Comparison of ENCODE assay signal across 14 cellular contexts in genomic region chrX:103467156-103467555, GRCh38. TPM values are rescaled to one million over a fixed set of nuclear protein-coding genes. Genes with fewer than 3 reads are reported as not detected.
DNase-seq lines count a peak whose midpoint lies in the region; ATAC-seq, FAIRE-seq and TF ChIP-seq lines count a peak whose summit lies in the region.
"Had no signal": no experiment of that assay in that cellular context is flagged by ENCODE, and none has a peak within 500 bp of the region (broad histone marks: within the 10 kb centered on the region; RNA-seq: fewer than 3 reads in every experiment).

No MANE protein-coding gene starts in this region.

- H3K36me3 ChIP-seq in GM12878 (ENCODE audit: control insufficient read depth in 2 of 2, insufficient read depth in 2 of 2, low read length in 1 of 2) (no peaks in the 10 kb centered on the region), hepatocyte (replicated peaks; ENCODE audit: insufficient read depth, low read depth) (no peaks in the 10 kb centered on the region), upper lobe of left lung (no peaks in the 10 kb centered on the region)

- TF ChIP-seq POLR2A in GM12878 (IDR thresholded peaks at IDR 0.05; ENCODE audit: low read depth, low read length) = no peak
- no peak for TF ChIP-seq POLR2A in upper lobe of left lung (IDR thresholded peaks at IDR 0.05)

- H3K4me3 ChIP-seq in GM12878 = no peak overlapping the region
- H3K4me3 ChIP-seq in hepatocyte = no peak overlapping the region
- no peak overlapping the region for H3K4me3 ChIP-seq in upper lobe of left lung

- peaks cover 19 to 26% of the 10 kb centered on the region in 2 donors for H3K27me3 Mint-ChIP-seq in natural killer cell treated with Interleukin-12 subunit alpha and Interleukin-12 subunit beta and Interleukin-15 and Interleukin-18, amount 100 ng/mL, for 72 hours

- H3K79me2 ChIP-seq in GM12878 (ENCODE audit: control insufficient read depth, insufficient read depth, low read length) = no peaks in the 10 kb centered on the region
- H3K79me2 ChIP-seq in hepatocyte = no peaks in the 10 kb centered on the region

- SMC1A ChIA-PET in GM12878 (lab: Charles Lee; ENCODE audit: uncharacterized antibody, unreplicated experiment) = interaction anchor here (1.0 kb wide), 1 partner anchor 133 kb away, joined by 3 read pairs; no protein-coding TSS in a partner anchor

- H3K27ac Mint-ChIP-seq in natural killer cell treated with Interleukin-12 subunit alpha and Interleukin-12 subunit beta and Interleukin-15 and Interleukin-18, amount 100 ng/mL, for 72 hours = no peak overlapping the region
- H3K27ac Mint-ChIP-seq: CD14-positive monocyte; CD8-positive, alpha-beta T cell had no signal

- no peak for TF ChIP-seq CTCF in GM12878 (IDR thresholded peaks at IDR 0.05 in 2 of 3, conservative IDR thresholded peaks at IDR 0.05 in 1 of 3; ENCODE audit: control insufficient read depth in 2 of 3, extremely low read depth in 1 of 3, insufficient read depth in 1 of 3, low read depth in 3 of 3, low read length in 3 of 3)
- no peak for TF ChIP-seq CTCF in hepatocyte (IDR thresholded peaks at IDR 0.05; ENCODE audit: poor library complexity)
- no peak for TF ChIP-seq CTCF in upper lobe of left lung (IDR thresholded peaks at IDR 0.05)

- H3K4me1 ChIP-seq in GM12878 (ENCODE audit: control insufficient read depth, insufficient read depth, low read length) (no peaks in the 10 kb centered on the region), hepatocyte (ENCODE audit: insufficient read depth) (peaks cover 4% of the 10 kb centered on the region), upper lobe of left lung (no peaks in the 10 kb centered on the region)

- no peak overlapping the region for H2AFZ ChIP-seq in GM12878 (ENCODE audit: control insufficient read depth, low read depth, low read length)
- no peak overlapping the region for H2AFZ ChIP-seq in hepatocyte

- ATAC-seq in GM12878 (no peak), upper lobe of left lung (ENCODE audit: low FRiP score in 2 of 2) (no peak), HG03565 (IDR thresholded peaks at IDR 0.05; ENCODE audit: unreplicated experiment) (no peak)
- no peak for ATAC-seq in natural killer cell treated with Interleukin-12 subunit alpha and Interleukin-12 subunit beta and Interleukin-15 and Interleukin-18, amount 100 ng/mL, for 72 hours
- ATAC-seq: CD8-positive, alpha-beta T cell; HepG2 had no signal

- no peak for TF ChIP-seq EP300 in GM12878 (IDR thresholded peaks at IDR 0.05; ENCODE audit: borderline replicate concordance in 1 of 2, control insufficient read depth in 1 of 2, low read depth in 2 of 2, low read length in 2 of 2)
- no peak for TF ChIP-seq EP300 in upper lobe of left lung (IDR thresholded peaks at IDR 0.05)

- CTCF ChIA-PET in GM12878 (lab: Yijun Ruan, JAX) = no interaction called here

- H3K27ac ChIP-seq in GM12878 (ENCODE audit: control insufficient read depth, insufficient read depth) (no peak overlapping the region), hepatocyte (peak overlapping the region; percentile 4), upper lobe of left lung (no peak overlapping the region)

- peaks cover 4 to 5% of the 10 kb centered on the region in 2 donors for H3K4me1 Mint-ChIP-seq in natural killer cell treated with Interleukin-12 subunit alpha and Interleukin-12 subunit beta and Interleukin-15 and Interleukin-18, amount 100 ng/mL, for 72 hours (ENCODE audit: low read depth in 2 of 2)

- RAD21 ChIA-PET in GM12878 (lab: Charles Lee; ENCODE audit: unreplicated experiment) = interaction anchor here (0.6 kb wide), 1 partner anchor 141 kb away, joined by 3 read pairs; no protein-coding TSS in a partner anchor

- TF ChIP-seq RAD21 in GM12878 (IDR thresholded peaks at IDR 0.05; ENCODE audit: insufficient read depth, low read depth, low read length) = no peak

- intact Hi-C loops in GM12878 (cut with micrococcal nuclease; ENCODE audit: unreplicated experiment) = no loop called here

- DNase-seq in HCEC 1CT (peak; percentile 40), GM12878 (ENCODE audit: low read depth, low spot score) (no peak), hepatocyte (ENCODE audit: low spot score) (no peak), upper lobe of left lung (no peak)
- no peak for DNase-seq in natural killer cell treated with Interleukin-12 subunit alpha and Interleukin-12 subunit beta and Interleukin-15 and Interleukin-18, amount 100 ng/mL, for 72 hours (ENCODE audit: low spot score)
- DNase-seq: CD8-positive, alpha-beta T cell; COR-L47; DND-41 had no signal

- H3K9me3 Mint-ChIP-seq in natural killer cell treated with Interleukin-12 subunit alpha and Interleukin-12 subunit beta and Interleukin-15 and Interleukin-18, amount 100 ng/mL, for 72 hours = no peaks in the 10 kb centered on the region
- H3K9me3 Mint-ChIP-seq: CD14-positive monocyte; CD8-positive, alpha-beta T cell had no signal

- H3K4me2 ChIP-seq in GM12878 (ENCODE audit: control insufficient read depth, insufficient read depth) (no peak overlapping the region), hepatocyte (no peak overlapping the region)

- POLR2A ChIA-PET in GM12878 (lab: Charles Lee) = no interaction called here

- H3K9me2 ChIP-seq in hepatocyte (replicated peaks; ENCODE audit: insufficient read depth) = no peaks in the 10 kb centered on the region

- H3K27me3 ChIP-seq in GM12878 (replicated peaks in 1 of 2; ENCODE audit: control insufficient read depth in 2 of 2, insufficient read depth in 2 of 2, low read length in 1 of 2) (no peaks in the 10 kb centered on the region; a peak in 1 of 4 replicates), hepatocyte (no peaks in the 10 kb centered on the region), upper lobe of left lung (no peaks in the 10 kb centered on the region)

- WGBS in GM12878 (ENCODE audit: insufficient coverage, insufficient replicate concordance, low lambda C conversion rate, missing lambda C conversion rate) = 29% methylated on average over 2 of the region's 2 CpGs
- 42% methylated on average over 2 of the region's 2 CpGs for WGBS in hepatocyte (ENCODE audit: low lambda C conversion rate, missing lambda C conversion rate)
- 45 to 80% methylated on average over 2 of the region's 2 CpGs for WGBS in upper lobe of left lung, 2 donors

- in situ Hi-C loops in GM12878 (cut with MboI) = loop anchor here (10.0 kb wide), 1 partner anchor 122 kb away; no protein-coding TSS in a partner anchor

- BruUV-seq in GM12878 (replicated peaks; lab: Mats Ljungman, UMichigan) = no TSS peak

- H3K9me3 ChIP-seq in GM12878 (replicated peaks; ENCODE audit: control insufficient read depth, insufficient read depth, low read length) (no peaks in the 10 kb centered on the region), hepatocyte (ENCODE audit: low read depth) (no peaks in the 10 kb centered on the region), upper lobe of left lung (no peaks in the 10 kb centered on the region)

- no peak overlapping the region for H3K9ac ChIP-seq in GM12878 (ENCODE audit: control insufficient read depth, insufficient read depth, low read length)

- no peaks in the 10 kb centered on the region for H3K36me3 Mint-ChIP-seq in natural killer cell treated with Interleukin-12 subunit alpha and Interleukin-12 subunit beta and Interleukin-15 and Interleukin-18, amount 100 ng/mL, for 72 hours
- H3K36me3 Mint-ChIP-seq: CD14-positive monocyte; CD8-positive, alpha-beta T cell had no signal

- peak; percentile 59 for FAIRE-seq in GM12878 (lab: Jason Lieb, UNC)
- FAIRE-seq: D721Med, HepG2, HTR-8/SVneo had no signal

- H4K20me1 ChIP-seq in GM12878 (ENCODE audit: control insufficient read depth, insufficient read depth) (no peaks in the 10 kb centered on the region), hepatocyte (ENCODE audit: insufficient read depth, poor library complexity, severe bottlenecking) (no peaks in the 10 kb centered on the region)

- no peak overlapping the region for H3K4me3 Mint-ChIP-seq in natural killer cell treated with Interleukin-12 subunit alpha and Interleukin-12 subunit beta and Interleukin-15 and Interleukin-18, amount 100 ng/mL, for 72 hours
- H3K4me3 Mint-ChIP-seq: CD14-positive monocyte; CD8-positive, alpha-beta T cell had no signal

TF ChIP-seq in GM12878, 131 proteins besides CTCF, POLR2A, EP300 and RAD21 (continues in another document):
- TF ChIP-seq NFXL1 (IDR thresholded peaks at IDR 0.05; ENCODE audit: borderline replicate concordance) (no peak), MYC (IDR thresholded peaks at IDR 0.05; ENCODE audit: insufficient read depth, insufficient read length, insufficient replicate concordance, low read length, severe bottlenecking) (no peak), STAT3 (IDR thresholded peaks at IDR 0.05; ENCODE audit: low read depth, low read length) (no peak), RUNX3 (IDR thresholded peaks at IDR 0.05; ENCODE audit: low read length) (no peak), TARDBP (IDR thresholded peaks at IDR 0.05; ENCODE audit: borderline replicate concordance) (no peak), IKZF1 (conservative IDR thresholded peaks at IDR 0.05) (no peak), BACH1 (IDR thresholded peaks at IDR 0.05; ENCODE audit: borderline replicate concordance) (no peak)

RNA-seq across cellular contexts. Expression of gene RAB40A, which starts 52.1 kb away (rescaled TPM):
- total RNA-seq in GM12878 (2013; cell fraction: nucleolus; rRNA removed) = 3.9 and 4.4 TPM in 2 replicates
- total RNA-seq in GM12878 (2014; rRNA removed) (0.17 and 0.38 TPM in 2 replicates), GM12878 (2014; rRNA removed; fragmentation: Illumina TruSeq; extraction: Trizol) (0.23 and 0.27 TPM in 2 replicates), GM12878 (2021) (0.08 and 0.26 TPM in 2 replicates), hepatocyte (3.0 and 3.5 TPM in 2 replicates), upper lobe of left lung (1 to 10 TPM in 1 of 6 donors, under 1 TPM in 5; 0.24 to 3.1 (median 0.56) TPM)
- 0.14 TPM for polyA plus RNA-seq in GM12878 (2011; ENCODE audit: low read depth)
- polyA plus RNA-seq in GM12878 (2011; rRNA removed) (0.19 and 0.35 TPM in 2 replicates), GM12878 (2014; fragmentation: Illumina TruSeq; extraction: Trizol) (0.10 and 0.33 TPM in 2 replicates), GM12878 (2014; fragmentation: Nextera tagmentation; extraction: Ambion mirVana) (under 1 TPM; 0.16 to 0.35 TPM), GM12878 (2014; rRNA removed) (0.24 and 0.38 TPM in 2 replicates), GM12878 (2016; fragmentation: Nextera tagmentation; extraction: Ambion mirVana) (under 1 TPM; 0.30 to 0.42 TPM), hepatocyte (2.7 and 3.0 TPM in 2 replicates)
- polyA plus RNA-seq in GM12878 (2011; cell fraction: cytosol; rRNA removed) = 0.07 TPM in 2 replicates
- polyA plus RNA-seq in GM12878 (2011; cell fraction: nucleus; rRNA removed) = 1.8 and 2.3 TPM in 2 replicates
- 0.22 and 0.39 TPM in 2 replicates for polyA plus RNA-seq in GM12878 (2012)
- 0.22 and 0.46 TPM in 2 replicates for polyA minus RNA-seq in GM12878 (2011; rRNA and poly(A)+ RNA removed)
- not detected in 2 replicates for polyA minus RNA-seq in GM12878 (2011; cell fraction: cytosol; rRNA and poly(A)+ RNA removed)
- polyA minus RNA-seq in GM12878 (2011; cell fraction: nucleus; rRNA and poly(A)+ RNA removed) = 0.67 and 0.85 TPM in 2 replicates
- total RNA-seq in natural killer cell treated with Interleukin-12 subunit alpha and Interleukin-12 subunit beta and Interleukin-15 and Interleukin-18, amount 100 ng/mL, for 72 hours = under 1 TPM in 1 of 2 donors, not detected in 1; 0.31 TPM
- total RNA-seq: A673; CD8-positive, alpha-beta T cell; HepG2 had no signal
- polyA plus RNA-seq: CD14-positive monocyte had no signal
